In the genomic region with DNA sequence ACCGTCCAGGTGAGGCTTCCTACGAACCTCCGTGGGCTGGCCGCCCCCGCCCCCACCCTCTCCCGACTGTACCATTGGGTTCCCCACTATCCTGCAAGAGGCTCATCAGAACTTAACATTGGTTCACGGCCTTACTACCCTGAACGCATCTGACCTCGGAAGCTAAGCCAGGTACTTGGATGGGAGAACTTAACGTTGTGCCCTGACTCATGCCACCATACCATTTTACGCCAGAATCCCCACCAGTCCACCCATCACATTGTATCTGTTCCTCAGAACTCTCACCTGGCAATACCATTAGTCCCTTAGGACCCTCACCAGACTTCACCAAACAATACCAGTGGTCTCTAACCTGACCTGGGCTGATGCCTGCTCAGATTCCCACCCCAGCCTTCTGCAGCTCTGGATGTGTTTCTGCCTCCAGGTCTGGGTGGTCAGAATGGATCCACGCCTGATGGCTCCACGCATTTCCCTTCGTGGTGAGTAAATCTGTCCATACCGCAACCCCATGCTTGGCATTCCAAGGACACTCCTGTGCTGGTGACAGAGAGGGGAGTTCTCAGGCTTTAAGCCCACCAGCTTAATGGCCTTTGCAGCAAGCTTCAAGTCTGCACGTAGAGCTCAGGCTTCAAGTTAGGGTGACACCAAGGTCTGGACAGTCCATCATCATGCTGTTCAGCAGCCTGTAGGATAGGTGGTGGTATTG, we compare ENCODE assay signal across 8 cellular contexts. TPM values are rescaled to one million over a fixed set of nuclear protein-coding genes. Genes with fewer than 3 reads are reported as not detected.
DNase-seq lines count a peak whose midpoint lies in the region; ATAC-seq and TF ChIP-seq lines count a peak whose summit lies in the region.

No MANE protein-coding gene starts in this region.

- no peaks in the 10 kb centered on the region for H3K9me3 ChIP-seq in MG63
- H3K9me3 ChIP-seq in naive thymus-derived CD4-positive, alpha-beta T cell (ENCODE audit: control insufficient read depth in 2 of 3, low read length in 3 of 3) = no peaks in the 10 kb centered on the region

- no peak for ATAC-seq in naive thymus-derived CD4-positive, alpha-beta T cell
- ATAC-seq in HG03045 (IDR thresholded peaks at IDR 0.05; ENCODE audit: unreplicated experiment) (no peak), HG03095 (IDR thresholded peaks at IDR 0.05; ENCODE audit: unreplicated experiment) (no peak)

- H3K4me3 Mint-ChIP-seq in naive thymus-derived CD4-positive, alpha-beta T cell = peak overlapping the region; percentile 82 to 97 (median 91)

- H3K9me3 Mint-ChIP-seq in naive thymus-derived CD4-positive, alpha-beta T cell = no peaks in the 10 kb centered on the region

- H3K36me3 Mint-ChIP-seq in naive thymus-derived CD4-positive, alpha-beta T cell = peaks cover 0 to 41% (median 0%) of the 10 kb centered on the region in 5 donors

- CTCF ChIA-PET in BJ (lab: Yijun Ruan, JAX) = interaction anchor here (1.0 to 1.4 kb wide), 3 partner anchors 25 to 86 kb away, joined by 3 read pairs; no protein-coding TSS in a partner anchor
- CTCF ChIA-PET in naive thymus-derived CD4-positive, alpha-beta T cell (lab: Charles Lee) = interaction anchor here (0.9 to 2.0 kb wide), 2 partner anchors 36 to 73 kb away, joined by 3 to 11 read pairs; partner anchors contain the start of gene USP4

- H3K27ac Mint-ChIP-seq in naive thymus-derived CD4-positive, alpha-beta T cell = peak overlapping the region; percentile 88 to 97 (median 94)

- H3K4me1 Mint-ChIP-seq in naive thymus-derived CD4-positive, alpha-beta T cell = peaks cover 49 to 82% (median 72%) of the 10 kb centered on the region in 7 donors

- POLR2A ChIA-PET in BJ (lab: Charles Lee) = no interaction called here
- POLR2A ChIA-PET in naive thymus-derived CD4-positive, alpha-beta T cell (lab: Charles Lee) = interaction anchor here (0.6 to 3.9 kb wide), 10 partner anchors 8 to 424 kb away, joined by 3 to 71 read pairs (median 8); partner anchors contain the start of genes AMT, DAG1, NICN1 and USP4

- H3K27ac ChIP-seq in coronary artery = peak overlapping the region; percentile 73 to 99
- H3K27ac ChIP-seq in naive thymus-derived CD4-positive, alpha-beta T cell (ENCODE audit: low read depth, low read length) = peak overlapping the region; percentile 96

- TF ChIP-seq CTCF in BJ (IDR thresholded peaks at IDR 0.05; ENCODE audit: insufficient read depth, low read depth, low read length) (no peak), coronary artery (IDR thresholded peaks at IDR 0.05) (no peak)

- H3K4me3 ChIP-seq in BJ (ENCODE audit: low read depth, low read length) (peak overlapping the region; percentile 75), MG63 (peak overlapping the region; percentile 81), coronary artery (peak overlapping the region; percentile 94)
- H3K4me3 ChIP-seq in naive thymus-derived CD4-positive, alpha-beta T cell (ENCODE audit: low read length) = peak overlapping the region; percentile 86

- H3K4me1 ChIP-seq in naive thymus-derived CD4-positive, alpha-beta T cell (ENCODE audit: control insufficient read depth in 2 of 2, insufficient read depth in 2 of 2, low read length in 2 of 2) = peaks cover 61 to 65% of the 10 kb centered on the region in 2 donors

- H3K27me3 Mint-ChIP-seq in naive thymus-derived CD4-positive, alpha-beta T cell = peaks cover 0 to 2% (median 0%) of the 10 kb centered on the region in 5 donors

- H3K27me3 ChIP-seq in BJ (ENCODE audit: control insufficient read depth, insufficient read depth, low read length) (no peaks in the 10 kb centered on the region), MG63 (no peaks in the 10 kb centered on the region)
- no peaks in the 10 kb centered on the region for H3K27me3 ChIP-seq in naive thymus-derived CD4-positive, alpha-beta T cell (ENCODE audit: control insufficient read depth in 2 of 2, insufficient read depth in 2 of 2, low read length in 2 of 2)

- intact Hi-C loops in naive thymus-derived CD4-positive, alpha-beta T cell (cut with micrococcal nuclease) = loop anchor here (1.0 to 10.0 kb wide), 14 partner anchors 17 to 1630 kb away; partner anchors contain the start of genes DAG1 (in 2 of the 2), GPX1 (in 2 of the 2), NICN1 (in 2 of the 2) and QRICH1 (in 2 of the 2)

- H3K36me3 ChIP-seq in BJ (ENCODE audit: control insufficient read depth, insufficient read depth, low read length) (peaks cover 11% of the 10 kb centered on the region), MG63 (peaks cover 16% of the 10 kb centered on the region)
- H3K36me3 ChIP-seq in naive thymus-derived CD4-positive, alpha-beta T cell (ENCODE audit: control insufficient read depth in 2 of 3, insufficient read depth in 3 of 3, low read length in 3 of 3) = peaks cover 0 to 8% (median 0%) of the 10 kb centered on the region in 3 experiments

- DNase-seq in BJ (ENCODE audit: low read depth) = no peak
- no peak for DNase-seq in MG63
- no peak for DNase-seq in coronary artery (ENCODE audit: low spot score)
- DNase-seq in naive thymus-derived CD4-positive, alpha-beta T cell = no peak
- DNase-seq in activated gamma-delta T cell (lab: John Stamatoyannopoulos, UW) = no peak
- DNase-seq in DMS79 (lab: John Stamatoyannopoulos, UW) = no peak

RNA-seq across cellular contexts. Expression of gene TCTA, which starts 0.6 kb away (rescaled TPM):
- polyA plus RNA-seq in BJ (2011; rRNA removed) = 43.3 and 57.2 TPM in 2 replicates
- 16.7 and 20.2 TPM in 2 replicates for polyA minus RNA-seq in BJ (2011; rRNA and poly(A)+ RNA removed)
- 22.3 and 22.6 TPM in 2 replicates for total RNA-seq in MG63 (2014; rRNA removed; shearing (Covaris generic); ENCODE audit: low replicate concordance)
- total RNA-seq in naive thymus-derived CD4-positive, alpha-beta T cell = 10 to 100 TPM; 24.9 to 34.5 (median 28.5) TPM
- 10 to 100 TPM; 42.2 to 48.3 TPM for polyA plus RNA-seq in naive thymus-derived CD4-positive, alpha-beta T cell

RNA-seq across cellular contexts. Expression of gene RHOA, which starts 1.0 kb away (rescaled TPM):
- polyA plus RNA-seq in BJ (2011; rRNA removed) = 549 and 615 TPM in 2 replicates
- polyA minus RNA-seq in BJ (2011; rRNA and poly(A)+ RNA removed) = 619 and 769 TPM in 2 replicates
- 495 and 617 TPM in 2 replicates for total RNA-seq in MG63 (2014; rRNA removed; shearing (Covaris generic); ENCODE audit: low replicate concordance)
- 100 to 1,000 TPM; 212 to 411 (median 218) TPM for total RNA-seq in naive thymus-derived CD4-positive, alpha-beta T cell
- 100 to 1,000 TPM; 439 to 576 TPM for polyA plus RNA-seq in naive thymus-derived CD4-positive, alpha-beta T cell

RNA-seq across cellular contexts. Expression of gene AMT, which starts 9.5 kb away (rescaled TPM):
- polyA plus RNA-seq in BJ (2011; rRNA removed) = 6.3 and 9.1 TPM in 2 replicates
- polyA minus RNA-seq in BJ (2011; rRNA and poly(A)+ RNA removed) = 0.93 and 2.9 TPM in 2 replicates
- 1.2 TPM in 1 of 2 replicates, not detected in the other for total RNA-seq in MG63 (2014; rRNA removed; shearing (Covaris generic); ENCODE audit: low replicate concordance)
- 10 to 100 TPM in 3 of 5 experiments, 1 to 10 TPM in 2; 7.9 to 13.9 (median 10.7) TPM for total RNA-seq in naive thymus-derived CD4-positive, alpha-beta T cell
- polyA plus RNA-seq in naive thymus-derived CD4-positive, alpha-beta T cell = 1 to 10 TPM; 1.7 to 2.2 TPM

RNA-seq across cellular contexts. Expression of gene NICN1, which starts 16.3 kb away (rescaled TPM):
- polyA plus RNA-seq in BJ (2011; rRNA removed) = 11.2 and 29.5 TPM in 2 replicates
- 11.3 and 17.8 TPM in 2 replicates for polyA minus RNA-seq in BJ (2011; rRNA and poly(A)+ RNA removed)
- total RNA-seq in MG63 (2014; rRNA removed; shearing (Covaris generic); ENCODE audit: low replicate concordance) = 13.9 and 19.9 TPM in 2 replicates
- total RNA-seq in naive thymus-derived CD4-positive, alpha-beta T cell = 10 to 100 TPM; 21.6 to 23.9 (median 22.5) TPM
- polyA plus RNA-seq in naive thymus-derived CD4-positive, alpha-beta T cell = 1 to 10 TPM; 7.9 to 8.3 TPM

RNA-seq across cellular contexts. Expression of gene GPX1, which starts 54.6 kb away (rescaled TPM):
- polyA plus RNA-seq in BJ (2011; rRNA removed) = 503 and 751 TPM in 2 replicates
- 83.4 and 121 TPM in 2 replicates for polyA minus RNA-seq in BJ (2011; rRNA and poly(A)+ RNA removed)
- 74.0 and 247 TPM in 2 replicates for total RNA-seq in MG63 (2014; rRNA removed; shearing (Covaris generic); ENCODE audit: low replicate concordance)
- 100 to 1,000 TPM in 2 of 5 experiments, 10 to 100 TPM in 3; 56.9 to 201 (median 86.9) TPM for total RNA-seq in naive thymus-derived CD4-positive, alpha-beta T cell
- 100 to 1,000 TPM; 154 to 157 TPM for polyA plus RNA-seq in naive thymus-derived CD4-positive, alpha-beta T cell
